Comparison of ENCODE assay signal across 1 cellular context in genomic region chr17:10216213-10216982, GRCh38.
TF ChIP-seq lines count a peak whose summit lies in the region.

No MANE protein-coding gene starts in this region.

TF ChIP-seq in HEK293, 187 proteins besides CTCF, POLR2A, EP300 and RAD21 (continued from another document and continues in another):
- TF ChIP-seq PRDM10 (tag by site-specific recombination; IDR thresholded peaks at IDR 0.05), result peak; percentile 55; the same call in 1 of the 2 replicates
- no peak for TF ChIP-seq ZNF530 (tag by site-specific recombination; IDR thresholded peaks at IDR 0.05; ENCODE audit: low read depth)
- TF ChIP-seq ZNF148 (tag by site-specific recombination; IDR thresholded peaks at IDR 0.05; ENCODE audit: borderline replicate concordance), result no peak
- TF ChIP-seq BCL11B (tag by site-specific recombination; IDR thresholded peaks at IDR 0.05; ENCODE audit: low read depth), result no peak
- TF ChIP-seq ZNF2 (tag by site-specific recombination; IDR thresholded peaks at IDR 0.05), result no peak
- no peak for TF ChIP-seq ZNF26 (tag by site-specific recombination; IDR thresholded peaks at IDR 0.05)
- no peak for TF ChIP-seq ZNF394 (tag by site-specific recombination; IDR thresholded peaks at IDR 0.05; ENCODE audit: borderline replicate concordance)
- TF ChIP-seq KLF8 (tag by site-specific recombination; IDR thresholded peaks at IDR 0.05), result no peak
- TF ChIP-seq ZBTB48 (tag by site-specific recombination; IDR thresholded peaks at IDR 0.05), result no peak
- TF ChIP-seq ZNF354C (tag by site-specific recombination; IDR thresholded peaks at IDR 0.05; ENCODE audit: borderline replicate concordance, low read depth), result no peak
- no peak for TF ChIP-seq TRIM28 (IDR thresholded peaks at IDR 0.05; ENCODE audit: borderline replicate concordance, low read length)
- TF ChIP-seq ZNF549 (tag by site-specific recombination; IDR thresholded peaks at IDR 0.05), result no peak
- no peak for TF ChIP-seq ZFP3 (tag by site-specific recombination; IDR thresholded peaks at IDR 0.05; ENCODE audit: low read depth)
- no peak for TF ChIP-seq ZNF169 (tag by site-specific recombination; IDR thresholded peaks at IDR 0.05)
- TF ChIP-seq ZNF19 (tag by site-specific recombination; IDR thresholded peaks at IDR 0.05; ENCODE audit: low read depth), result no peak
- no peak for TF ChIP-seq ZNF391 (tag by site-specific recombination; IDR thresholded peaks at IDR 0.05; ENCODE audit: borderline replicate concordance, low read depth)
- no peak for TF ChIP-seq ZNF155 (tag by site-specific recombination; IDR thresholded peaks at IDR 0.05)
- TF ChIP-seq ZBTB44 (tag by site-specific recombination; IDR thresholded peaks at IDR 0.05), result no peak
- no peak for TF ChIP-seq AEBP2 (tag by site-specific recombination; IDR thresholded peaks at IDR 0.05; ENCODE audit: borderline replicate concordance)
- TF ChIP-seq ZIC2 (tag by site-specific recombination; IDR thresholded peaks at IDR 0.05), result peak; percentile 92
- TF ChIP-seq ZFHX2 (tag by site-specific recombination; conservative IDR thresholded peaks at IDR 0.05), result peak; percentile 66
- TF ChIP-seq ZNF398 (tag by site-specific recombination; IDR thresholded peaks at IDR 0.05), result no peak
- TF ChIP-seq ZNF211 (tag by site-specific recombination; IDR thresholded peaks at IDR 0.05; ENCODE audit: low read depth), result no peak
- no peak for TF ChIP-seq PRDM1 (tag by site-specific recombination; IDR thresholded peaks at IDR 0.05)
- no peak for TF ChIP-seq ZBTB49 (tag by site-specific recombination; IDR thresholded peaks at IDR 0.05; ENCODE audit: low read depth)
- TF ChIP-seq ZNF76 (tag by site-specific recombination; IDR thresholded peaks at IDR 0.05; ENCODE audit: borderline replicate concordance, low read depth), result no peak
- TF ChIP-seq ZNF596 (tag by site-specific recombination; IDR thresholded peaks at IDR 0.05), result no peak
- no peak for TF ChIP-seq ZBTB20 (tag by site-specific recombination; IDR thresholded peaks at IDR 0.05)
- TF ChIP-seq ZNF510 (tag by site-specific recombination; IDR thresholded peaks at IDR 0.05; ENCODE audit: insufficient replicate concordance), result no peak
- TF ChIP-seq ZNF184 (tag by site-specific recombination; IDR thresholded peaks at IDR 0.05), result no peak
- 0 out of 2 replicates have a peak, but pooled peaks have one; percentile 33 for TF ChIP-seq IKZF3 (tag by site-specific recombination; IDR thresholded peaks at IDR 0.05)
- no peak for TF ChIP-seq WT1 (tag by site-specific recombination; IDR thresholded peaks at IDR 0.05)
- no peak for TF ChIP-seq SP2 (tag by site-specific recombination; IDR thresholded peaks at IDR 0.05)
- TF ChIP-seq ZNF645 (tag by site-specific recombination; IDR thresholded peaks at IDR 0.05), result no peak
- TF ChIP-seq ZNF837 (tag by site-specific recombination; IDR thresholded peaks at IDR 0.05), result no peak
- TF ChIP-seq ZNF529 (tag by site-specific recombination; IDR thresholded peaks at IDR 0.05; ENCODE audit: insufficient replicate concordance), result no peak
- TF ChIP-seq ZNF561 (tag by site-specific recombination; IDR thresholded peaks at IDR 0.05; ENCODE audit: borderline replicate concordance), result no peak
- TF ChIP-seq ZNF133 (tag by site-specific recombination; IDR thresholded peaks at IDR 0.05), result no peak
- TF ChIP-seq ZNF785 (tag by site-specific recombination; IDR thresholded peaks at IDR 0.05), result no peak
- TF ChIP-seq ZNF701 (tag by site-specific recombination; IDR thresholded peaks at IDR 0.05), result no peak
- TF ChIP-seq ZNF585B (tag by site-specific recombination; IDR thresholded peaks at IDR 0.05), result no peak
- no peak for TF ChIP-seq ZNF311 (tag by site-specific recombination; IDR thresholded peaks at IDR 0.05; ENCODE audit: borderline replicate concordance)
- no peak for TF ChIP-seq ZNF146 (tag by site-specific recombination; IDR thresholded peaks at IDR 0.05)
- TF ChIP-seq OVOL3 (tag by site-specific recombination; IDR thresholded peaks at IDR 0.05), result no peak
- TF ChIP-seq ZNF132 (tag by site-specific recombination; IDR thresholded peaks at IDR 0.05; ENCODE audit: borderline replicate concordance), result no peak
- no peak for TF ChIP-seq ZNF473 (tag by site-specific recombination; IDR thresholded peaks at IDR 0.05)
- no peak for TF ChIP-seq ZNF18 (tag by site-specific recombination; IDR thresholded peaks at IDR 0.05)
- TF ChIP-seq ZNF776 (tag by site-specific recombination; IDR thresholded peaks at IDR 0.05; ENCODE audit: borderline replicate concordance), result no peak
- TF ChIP-seq ZNF157 (tag by site-specific recombination; IDR thresholded peaks at IDR 0.05), result no peak
- TF ChIP-seq ZNF324 (tag by site-specific recombination; IDR thresholded peaks at IDR 0.05), result no peak
- no peak for TF ChIP-seq ZNF629 (tag by site-specific recombination; IDR thresholded peaks at IDR 0.05)
- TF ChIP-seq ZNF664 (tag by site-specific recombination; IDR thresholded peaks at IDR 0.05), result peak; percentile 55; the same call in 1 of the 2 replicates
